In genomic region chr18:23231340-23232021, GRCh38 we compare ENCODE assay signal across 8 cellular contexts.
DNase-seq lines count a peak whose midpoint lies in the region; ATAC-seq and TF ChIP-seq lines count a peak whose summit lies in the region.

No MANE protein-coding gene starts in this region.

- TF ChIP-seq CTCF in hepatocyte (IDR thresholded peaks at IDR 0.05; ENCODE audit: poor library complexity): no peak

- CTCF ChIA-PET in T-cell (lab: Charles Lee): interaction anchor here in 1 of 2 donors (0.6 kb wide), 1 partner anchor 57 kb away, joined by 4 read pairs; no protein-coding TSS in a partner anchor

- POLR2A ChIA-PET in T-cell (lab: Charles Lee): no interaction called here

- WGBS in hepatocyte (ENCODE audit: low lambda C conversion rate, missing lambda C conversion rate): 84% methylated on average over 20 of the region's 20 CpGs

- ATAC-seq in GM18870 (IDR thresholded peaks at IDR 0.05; ENCODE audit: unreplicated experiment): peak; percentile 87
- peak; percentile 67 for ATAC-seq in HG03097 (IDR thresholded peaks at IDR 0.05; ENCODE audit: low FRiP score, unreplicated experiment)
- peak; percentile 90 to 96 (median 94) for ATAC-seq in T-cell (replicated peaks in 1 of 4)
- ATAC-seq in activated naive CD8-positive, alpha-beta T cell treated with anti-CD3 and anti-CD28 coated beads, Interleukin-2, amount 50 U/mL, for 24 hours: peak; percentile 94

- DNase-seq in T-cell: peak; percentile 21 to 85 (median 72)
- peak; percentile 68 for DNase-seq in activated naive CD8-positive, alpha-beta T cell treated with anti-CD3 and anti-CD28 coated beads, Interleukin-2, amount 50 U/mL, for 24 hours
- DNase-seq in hepatocyte (ENCODE audit: low spot score): peak; percentile 28
- peak; percentile 51 to 73 (median 52) for DNase-seq in stimulated activated CD4-positive, alpha-beta T cell treated with anti-CD3 and anti-CD28 coated beads, TNF-alpha, amount 100 ng/mL, for 48 hours (ENCODE audit: low read depth in 3 of 3)
- DNase-seq in NCI-H2107 (lab: John Stamatoyannopoulos, UW): no peak
- DNase-seq in RKO (ENCODE audit: low spot score): no peak

- H3K79me2 ChIP-seq in hepatocyte: no peaks in the 10 kb centered on the region

- no peaks in the 10 kb centered on the region for H3K27me3 ChIP-seq in hepatocyte

- H3K4me1 ChIP-seq in hepatocyte (ENCODE audit: insufficient read depth): peaks cover 23% of the 10 kb centered on the region

- no peak overlapping the region for H3K4me3 ChIP-seq in hepatocyte

- H3K36me3 ChIP-seq in hepatocyte (replicated peaks; ENCODE audit: insufficient read depth, low read depth): no peaks in the 10 kb centered on the region

- no peak overlapping the region for H3K4me2 ChIP-seq in hepatocyte

- peaks cover 15 to 35% (median 35%) of the 10 kb centered on the region in 3 donors for H3K4me1 Mint-ChIP-seq in T-cell
- peaks cover 66% of the 10 kb centered on the region for H3K4me1 Mint-ChIP-seq in activated naive CD8-positive, alpha-beta T cell treated with anti-CD3 and anti-CD28 coated beads, Interleukin-2, amount 50 U/mL, for 24 hours

- H3K36me3 Mint-ChIP-seq in T-cell: no peaks in the 10 kb centered on the region
- peaks cover 32% of the 10 kb centered on the region for H3K36me3 Mint-ChIP-seq in activated naive CD8-positive, alpha-beta T cell treated with anti-CD3 and anti-CD28 coated beads, Interleukin-2, amount 50 U/mL, for 24 hours (ENCODE audit: low read depth)

- peak overlapping the region; percentile 74 to 88 for H3K27ac Mint-ChIP-seq in T-cell
- peak overlapping the region; percentile 84 for H3K27ac Mint-ChIP-seq in activated naive CD8-positive, alpha-beta T cell treated with anti-CD3 and anti-CD28 coated beads, Interleukin-2, amount 50 U/mL, for 24 hours

- no peaks in the 10 kb centered on the region for H4K20me1 ChIP-seq in hepatocyte (ENCODE audit: insufficient read depth, poor library complexity, severe bottlenecking)

- H2AFZ ChIP-seq in hepatocyte: no peak overlapping the region

- no peaks in the 10 kb centered on the region for H3K9me3 Mint-ChIP-seq in T-cell
- H3K9me3 Mint-ChIP-seq in activated naive CD8-positive, alpha-beta T cell treated with anti-CD3 and anti-CD28 coated beads, Interleukin-2, amount 50 U/mL, for 24 hours: peaks cover 12% of the 10 kb centered on the region

- H3K9me3 ChIP-seq in hepatocyte (ENCODE audit: low read depth): no peaks in the 10 kb centered on the region

- no peaks in the 10 kb centered on the region for H3K27me3 Mint-ChIP-seq in T-cell
- H3K27me3 Mint-ChIP-seq in activated naive CD8-positive, alpha-beta T cell treated with anti-CD3 and anti-CD28 coated beads, Interleukin-2, amount 50 U/mL, for 24 hours: no peaks in the 10 kb centered on the region

- H3K27ac ChIP-seq in hepatocyte: peak overlapping the region; percentile 42

- peak overlapping the region; percentile 25 to 61 (median 44) for H3K4me3 Mint-ChIP-seq in T-cell
- peak overlapping the region; percentile 32 for H3K4me3 Mint-ChIP-seq in activated naive CD8-positive, alpha-beta T cell treated with anti-CD3 and anti-CD28 coated beads, Interleukin-2, amount 50 U/mL, for 24 hours

- H3K9me2 ChIP-seq in hepatocyte (replicated peaks; ENCODE audit: insufficient read depth): no peaks in the 10 kb centered on the region

Comparison
In these comparisons a context has a peak if more than half of its experiments do, and no peak if none do; other contexts are left out.
1. DNase-seq: peak in T-cell (34 of 34), activated naive CD8-positive, alpha-beta T cell treated with anti-CD3 and anti-CD28 coated beads, Interleukin-2, amount 50 U/mL, for 24 hours (single experiment), hepatocyte (single experiment) and stimulated activated CD4-positive, alpha-beta T cell treated with anti-CD3 and anti-CD28 coated beads, TNF-alpha, amount 100 ng/mL, for 48 hours (3 of 3); none in NCI-H2107 (single experiment) and RKO (single experiment).
2. Peak in every context shown above with its lines, with median percentiles within 50 percentile points of each other: ATAC-seq.